In genomic region chr6:90216081-90216977, GRCh38 we compare ENCODE assay signal across 1 cellular context.
TF ChIP-seq lines count a peak whose summit lies in the region.

No MANE protein-coding gene starts in this region.

TF ChIP-seq in WTC11, 78 proteins besides CTCF, POLR2A, EP300 and RAD21 (continued from another document):
- TF ChIP-seq ZNF281 (CRISPR knock-in tag; IDR thresholded peaks at IDR 0.05) (no peak), MXD4 (CRISPR knock-in tag; IDR thresholded peaks at IDR 0.05; ENCODE audit: borderline replicate concordance) (no peak), ZNF219 (CRISPR knock-in tag; IDR thresholded peaks at IDR 0.05; ENCODE audit: borderline replicate concordance) (no peak), ZNF512 (CRISPR knock-in tag; IDR thresholded peaks at IDR 0.05; ENCODE audit: borderline replicate concordance) (no peak)
